Comparison of ENCODE assay signal across 14 cellular contexts in genomic region chr2:109368798-109369197, GRCh38.
"Had no signal": no experiment of that assay in that cellular context is flagged by ENCODE, and none has a peak within 500 bp of the region (broad histone marks: within the 10 kb centered on the region; RNA-seq: fewer than 3 reads in every experiment).

No MANE protein-coding gene starts in this region.

- DNase-seq: activated CD4-positive, alpha-beta T cell treated with anti-CD3 and anti-CD28 coated beads, Interleukin-2, amount 50 U/mL, for 48 hours; activated naive CD4-positive, alpha-beta T cell treated with anti-CD3 and anti-CD28 coated beads, Interleukin-2, amount 10 ng/mL, durations not matched to agents 7 days and 5 days; caudate nucleus; effector memory CD8-positive, alpha-beta T cell; kidney glomerular epithelial cell; mammary epithelial cell; natural killer cell; stimulated activated CD4-positive, alpha-beta T cell treated with anti-CD3 and anti-CD28 coated beads, Interleukin-2, amount 100 ng/mL, for 24 hours; stimulated activated naive CD4-positive, alpha-beta T cell; T-helper 17 cell had no signal

- H3K4me3 ChIP-seq: gastroesophageal sphincter, right lobe of liver had no signal

- H3K36me3 Mint-ChIP-seq: activated naive CD4-positive, alpha-beta T cell treated with anti-CD3 and anti-CD28 coated beads, Interleukin-2, amount 10 ng/mL, durations not matched to agents 7 days and 5 days; natural killer cell had no signal

- H3K4me1 ChIP-seq: right lobe of liver had no signal

- H3K9me3 ChIP-seq: gastroesophageal sphincter, right lobe of liver had no signal

- H3K27ac Mint-ChIP-seq: activated naive CD4-positive, alpha-beta T cell treated with anti-CD3 and anti-CD28 coated beads, Interleukin-2, amount 10 ng/mL, durations not matched to agents 7 days and 5 days; effector memory CD8-positive, alpha-beta T cell; natural killer cell; progenitor cell of endocrine pancreas; T-helper 17 cell had no signal

- H3K4me3 Mint-ChIP-seq: activated naive CD4-positive, alpha-beta T cell treated with anti-CD3 and anti-CD28 coated beads, Interleukin-2, amount 10 ng/mL, durations not matched to agents 7 days and 5 days; effector memory CD8-positive, alpha-beta T cell; natural killer cell; T-helper 17 cell had no signal

- H3K9me3 Mint-ChIP-seq: activated naive CD4-positive, alpha-beta T cell treated with anti-CD3 and anti-CD28 coated beads, Interleukin-2, amount 10 ng/mL, durations not matched to agents 7 days and 5 days; effector memory CD8-positive, alpha-beta T cell; natural killer cell had no signal

- H3K27ac ChIP-seq: gastroesophageal sphincter, right lobe of liver had no signal

- H3K36me3 ChIP-seq: right lobe of liver had no signal

- H3K27me3 ChIP-seq: gastroesophageal sphincter, right lobe of liver had no signal

- ATAC-seq: activated CD4-positive, CD25-positive, alpha-beta regulatory T cell treated with anti-CD3 and anti-CD28 coated beads, Interleukin-2, amount 50 U/mL, for 24 hours; effector memory CD8-positive, alpha-beta T cell; gastroesophageal sphincter; natural killer cell; right lobe of liver; T-helper 17 cell had no signal

- H3K4me1 Mint-ChIP-seq: activated naive CD4-positive, alpha-beta T cell treated with anti-CD3 and anti-CD28 coated beads, Interleukin-2, amount 10 ng/mL, durations not matched to agents 7 days and 5 days; T-helper 17 cell had no signal
